In the genomic region with DNA sequence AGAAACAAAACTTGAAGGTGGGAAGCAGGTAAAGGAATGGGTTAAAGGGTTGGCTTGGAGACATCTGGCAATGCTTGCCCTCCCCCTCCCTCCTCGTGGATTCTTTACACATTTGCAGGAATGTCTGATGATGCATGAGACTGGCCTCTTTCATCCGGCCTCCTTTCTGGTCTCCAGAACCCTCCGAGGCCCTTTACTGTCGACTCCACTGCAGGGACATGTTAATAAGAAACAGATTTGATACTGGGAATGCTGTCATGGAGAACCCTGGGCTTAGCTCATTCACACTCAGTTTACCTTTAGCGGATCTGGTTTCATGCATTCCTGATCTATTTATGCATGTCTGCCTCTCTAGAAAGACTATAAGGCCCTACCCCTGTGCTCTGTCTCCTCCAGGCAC, we compare ENCODE assay signal across 12 cellular contexts.
DNase-seq lines count a peak whose midpoint lies in the region; TF ChIP-seq lines count a peak whose summit lies in the region.
"Had no signal": no experiment of that assay in that cellular context is flagged by ENCODE, and none has a peak within 500 bp of the region (broad histone marks: within the 10 kb centered on the region; RNA-seq: fewer than 3 reads in every experiment).

No MANE protein-coding gene starts in this region.

- H3K9me3 Mint-ChIP-seq in HFFc6, result peaks cover 8% of the 10 kb centered on the region; the same call in 1 of the 2 replicates
- no peaks in the 10 kb centered on the region for H3K9me3 Mint-ChIP-seq in activated CD4-positive, alpha-beta memory T cell treated with anti-CD3 and anti-CD28 coated beads, Interleukin-2, amount 10 ng/mL, durations not matched to agents 7 days and 5 days
- H3K9me3 Mint-ChIP-seq in activated naive CD8-positive, alpha-beta T cell treated with anti-CD3 and anti-CD28 coated beads for 36 hours, result peaks cover 1% of the 10 kb centered on the region
- H3K9me3 Mint-ChIP-seq: CD4-positive, alpha-beta T cell had no signal

- TF ChIP-seq CTCF in HFFc6 (IDR thresholded peaks at IDR 0.05) (no peak), kidney epithelial cell (IDR thresholded peaks at IDR 0.05; ENCODE audit: insufficient read depth, low read length, poor library complexity, severe bottlenecking) (no peak)

- H3K4me1 Mint-ChIP-seq in HFFc6 (ENCODE audit: low read depth), result peaks cover 48% of the 10 kb centered on the region
- H3K4me1 Mint-ChIP-seq in activated CD4-positive, alpha-beta memory T cell treated with anti-CD3 and anti-CD28 coated beads, Interleukin-2, amount 10 ng/mL, durations not matched to agents 7 days and 5 days, result no peaks in the 10 kb centered on the region
- H3K4me1 Mint-ChIP-seq in activated naive CD8-positive, alpha-beta T cell treated with anti-CD3 and anti-CD28 coated beads for 36 hours, result no peaks in the 10 kb centered on the region

- H3K27me3 ChIP-seq in kidney epithelial cell (ENCODE audit: control insufficient read depth, insufficient read depth, low read length), result no peaks in the 10 kb centered on the region

- H3K36me3 ChIP-seq in kidney epithelial cell (ENCODE audit: control insufficient read depth, insufficient read depth, low read length), result no peaks in the 10 kb centered on the region

- H3K27ac Mint-ChIP-seq in HFFc6, result peak overlapping the region; percentile 82
- H3K27ac Mint-ChIP-seq in activated CD4-positive, alpha-beta memory T cell treated with anti-CD3 and anti-CD28 coated beads, Interleukin-2, amount 10 ng/mL, durations not matched to agents 7 days and 5 days, result no peak overlapping the region
- H3K27ac Mint-ChIP-seq in activated naive CD8-positive, alpha-beta T cell treated with anti-CD3 and anti-CD28 coated beads for 36 hours, result no peak overlapping the region
- H3K27ac Mint-ChIP-seq: CD4-positive, alpha-beta T cell; IgD-negative memory B cell had no signal

- H3K36me3 Mint-ChIP-seq in HFFc6 (ENCODE audit: low read depth), result peaks cover 10% of the 10 kb centered on the region
- no peaks in the 10 kb centered on the region for H3K36me3 Mint-ChIP-seq in activated CD4-positive, alpha-beta memory T cell treated with anti-CD3 and anti-CD28 coated beads, Interleukin-2, amount 10 ng/mL, durations not matched to agents 7 days and 5 days (ENCODE audit: low read depth)
- H3K36me3 Mint-ChIP-seq in activated naive CD8-positive, alpha-beta T cell treated with anti-CD3 and anti-CD28 coated beads for 36 hours, result no peaks in the 10 kb centered on the region
- H3K36me3 Mint-ChIP-seq: IgD-negative memory B cell had no signal

- peaks cover 2% of the 10 kb centered on the region for H3K27me3 Mint-ChIP-seq in HFFc6 (ENCODE audit: insufficient read depth)
- H3K27me3 Mint-ChIP-seq in activated CD4-positive, alpha-beta memory T cell treated with anti-CD3 and anti-CD28 coated beads, Interleukin-2, amount 10 ng/mL, durations not matched to agents 7 days and 5 days, result peaks cover 4% of the 10 kb centered on the region
- H3K27me3 Mint-ChIP-seq in activated naive CD8-positive, alpha-beta T cell treated with anti-CD3 and anti-CD28 coated beads for 36 hours, result no peaks in the 10 kb centered on the region
- H3K27me3 Mint-ChIP-seq: IgD-negative memory B cell had no signal

- POLR2A ChIA-PET in activated CD4-positive, alpha-beta memory T cell treated with anti-CD3 and anti-CD28 coated beads, Interleukin-2, amount 10 ng/mL, durations not matched to agents 7 days and 5 days (lab: Charles Lee), result no interaction called here

- in situ Hi-C loops in KBM-7 (cut with MboI; ENCODE audit: low pct_unique_long_range_greater_than_20kb, low sequenced_read_pairs), result no loop called here

- no peak overlapping the region for H3K4me3 ChIP-seq in kidney epithelial cell (ENCODE audit: low read depth, low read length)

- CTCF ChIA-PET in activated CD4-positive, alpha-beta memory T cell treated with anti-CD3 and anti-CD28 coated beads, Interleukin-2, amount 10 ng/mL, durations not matched to agents 7 days and 5 days (lab: Charles Lee), result no interaction called here

- peak overlapping the region; percentile 47 for H3K4me3 Mint-ChIP-seq in HFFc6
- H3K4me3 Mint-ChIP-seq in activated CD4-positive, alpha-beta memory T cell treated with anti-CD3 and anti-CD28 coated beads, Interleukin-2, amount 10 ng/mL, durations not matched to agents 7 days and 5 days, result no peak overlapping the region
- H3K4me3 Mint-ChIP-seq in activated naive CD8-positive, alpha-beta T cell treated with anti-CD3 and anti-CD28 coated beads for 36 hours, result no peak overlapping the region
- H3K4me3 Mint-ChIP-seq: CD4-positive, alpha-beta T cell; IgD-negative memory B cell had no signal

- DNase-seq in AG08395 (ENCODE audit: low spot score), result peak; percentile 92
- peak; percentile 93 for DNase-seq in HFFc6
- DNase-seq in amniotic stem cell (lab: John Stamatoyannopoulos, UW), result peak; percentile 66
- peak; percentile 95 for DNase-seq in kidney epithelial cell (ENCODE audit: low read depth)
- no peak for DNase-seq in activated CD4-positive, alpha-beta memory T cell treated with anti-CD3 and anti-CD28 coated beads, Interleukin-2, amount 10 ng/mL, durations not matched to agents 7 days and 5 days
- DNase-seq in stimulated activated CD4-positive, alpha-beta T cell treated with anti-CD3 and anti-CD28 coated beads, Interleukin-4, amount 100 ng/mL, for 4 hours, result no peak
- DNase-seq in KBM-7, result no peak
- DNase-seq in activated naive CD8-positive, alpha-beta T cell treated with anti-CD3 and anti-CD28 coated beads for 36 hours, result no peak
- DNase-seq: caudate nucleus; CD4-positive, alpha-beta T cell; stimulated activated naive CD4-positive, alpha-beta T cell had no signal

Comparison
In these comparisons a context has a peak if more than half of its experiments do, and no peak if none do; other contexts are left out.
1. DNase-seq: peak in AG08395 (single experiment), HFFc6 (single experiment), amniotic stem cell (single experiment) and kidney epithelial cell (single experiment); none in activated CD4-positive, alpha-beta memory T cell treated with anti-CD3 and anti-CD28 coated beads, Interleukin-2, amount 10 ng/mL, durations not matched to agents 7 days and 5 days (single experiment), stimulated activated CD4-positive, alpha-beta T cell treated with anti-CD3 and anti-CD28 coated beads, Interleukin-4, amount 100 ng/mL, for 4 hours (0 of 2), KBM-7 (single experiment) and activated naive CD8-positive, alpha-beta T cell treated with anti-CD3 and anti-CD28 coated beads for 36 hours (single experiment).